ENCODE assay signal across 14 cellular contexts in the genomic region with DNA sequence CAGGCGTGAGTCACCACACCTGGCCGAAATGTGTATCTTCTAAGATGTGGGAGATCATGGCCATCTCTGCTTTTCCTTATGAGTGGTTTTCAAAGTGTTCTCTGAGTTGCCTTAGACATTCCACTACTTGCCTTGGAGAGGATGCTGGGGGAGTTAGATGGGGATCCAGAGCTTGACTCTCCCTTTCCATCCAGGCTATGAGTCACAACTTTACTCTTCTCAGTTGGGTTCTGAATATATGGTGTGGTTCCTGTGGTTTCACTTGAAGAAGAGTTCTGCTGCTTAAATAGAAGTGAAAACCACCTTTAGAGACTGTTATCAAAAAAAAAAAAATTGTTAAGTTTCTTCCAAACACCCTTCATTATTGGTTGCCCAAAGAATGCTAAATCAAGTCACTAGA.
A peak's percentile ranks its signal among the peaks of the same experiment; 100 is the strongest.
DNase-seq lines count a peak whose midpoint lies in the region; ATAC-seq, FAIRE-seq and TF ChIP-seq lines count a peak whose summit lies in the region.
"Had no signal": no experiment of that assay in that cellular context is flagged by ENCODE, and none has a peak within 500 bp of the region (broad histone marks: within the 10 kb centered on the region; RNA-seq: fewer than 3 reads in every experiment).

No MANE protein-coding gene starts in this region.

- TF ChIP-seq CTCF in astrocyte of the spinal cord (IDR thresholded peaks at IDR 0.05; ENCODE audit: low read depth, low read length) = no peak

- in situ Hi-C loops in astrocyte of the spinal cord (cut with HindIII; ENCODE audit: low sequenced_read_pairs) = no loop called here

- H3K4me1 ChIP-seq in small intestine (ENCODE audit: control insufficient read depth in 2 of 2, insufficient read depth in 1 of 2, low read depth in 1 of 2, low read length in 1 of 2) = peaks cover 0 to 5% of the 10 kb centered on the region in 2 donors
- H3K4me1 ChIP-seq: adrenal gland, BLaER1 had no signal

- no peaks in the 10 kb centered on the region for H3K36me3 ChIP-seq in small intestine (ENCODE audit: control insufficient read depth in 2 of 2, insufficient read depth in 2 of 2, low read length in 2 of 2)
- H3K36me3 ChIP-seq: adrenal gland, BLaER1 had no signal

- H3K27me3 ChIP-seq in small intestine (ENCODE audit: control insufficient read depth in 2 of 2, insufficient read depth in 2 of 2, low read length in 2 of 2) = no peaks in the 10 kb centered on the region
- H3K27me3 ChIP-seq: adrenal gland, BLaER1 had no signal

- no peaks in the 10 kb centered on the region for H3K9me3 ChIP-seq in small intestine (ENCODE audit: control insufficient read depth, low read depth)
- H3K9me3 ChIP-seq: adrenal gland had no signal

- no peak overlapping the region for H3K27ac ChIP-seq in small intestine (ENCODE audit: low read depth in 1 of 2, low read length in 1 of 2)
- H3K27ac ChIP-seq: adrenal gland, BLaER1, HL-60 had no signal

- FAIRE-seq in small intestine (lab: Jason Lieb, UNC) = no peak

- no peak for TF ChIP-seq POLR2A in GM18505 (IDR thresholded peaks at IDR 0.05; ENCODE audit: borderline replicate concordance, extremely low read depth, insufficient read depth, insufficient read length)

- no peak overlapping the region for H3K4me3 ChIP-seq in astrocyte of the spinal cord (ENCODE audit: low read depth, low read length)
- no peak overlapping the region for H3K4me3 ChIP-seq in small intestine (ENCODE audit: low read depth in 1 of 2, low read length in 2 of 2)
- H3K4me3 ChIP-seq: adrenal gland, BLaER1 had no signal

- ATAC-seq in GM18505 (IDR thresholded peaks at IDR 0.05; ENCODE audit: unreplicated experiment) = peak; percentile 40
- ATAC-seq in GM21390 (IDR thresholded peaks at IDR 0.05; ENCODE audit: unreplicated experiment) = peak; percentile 49
- peak; percentile 64 for ATAC-seq in HG03432 (IDR thresholded peaks at IDR 0.05; ENCODE audit: unreplicated experiment)
- ATAC-seq in HG03469 (IDR thresholded peaks at IDR 0.05; ENCODE audit: unreplicated experiment) = no peak
- ATAC-seq in HG03139 (IDR thresholded peaks at IDR 0.05; ENCODE audit: unreplicated experiment) = no peak

- WGBS in small intestine, 3 donors = 81 to 91% (median 82%) methylated on average over 2 of the region's 2 CpGs

- DNase-seq in astrocyte of the spinal cord (ENCODE audit: low read depth, low spot score) (peak; percentile 71), SK-N-DZ (ENCODE audit: low spot score) (no peak), small intestine (no peak)
- DNase-seq: adrenal gland; H9; NCI-H510A treated with DMSO at 0.1 percent for 48 hours; stimulated activated CD4-positive, alpha-beta T cell treated with anti-CD3 and anti-CD28 coated beads, Interleukin-4, amount 100 ng/mL, for 4 hours had no signal

Comparison
In these comparisons a context has a peak if more than half of its experiments do, and no peak if none do; other contexts are left out.
1. ATAC-seq: peak in GM18505 (single experiment), GM21390 (single experiment) and HG03432 (single experiment); none in HG03469 (single experiment) and HG03139 (single experiment).